11 cellular contexts compared by ENCODE assay signal in the genomic region with DNA sequence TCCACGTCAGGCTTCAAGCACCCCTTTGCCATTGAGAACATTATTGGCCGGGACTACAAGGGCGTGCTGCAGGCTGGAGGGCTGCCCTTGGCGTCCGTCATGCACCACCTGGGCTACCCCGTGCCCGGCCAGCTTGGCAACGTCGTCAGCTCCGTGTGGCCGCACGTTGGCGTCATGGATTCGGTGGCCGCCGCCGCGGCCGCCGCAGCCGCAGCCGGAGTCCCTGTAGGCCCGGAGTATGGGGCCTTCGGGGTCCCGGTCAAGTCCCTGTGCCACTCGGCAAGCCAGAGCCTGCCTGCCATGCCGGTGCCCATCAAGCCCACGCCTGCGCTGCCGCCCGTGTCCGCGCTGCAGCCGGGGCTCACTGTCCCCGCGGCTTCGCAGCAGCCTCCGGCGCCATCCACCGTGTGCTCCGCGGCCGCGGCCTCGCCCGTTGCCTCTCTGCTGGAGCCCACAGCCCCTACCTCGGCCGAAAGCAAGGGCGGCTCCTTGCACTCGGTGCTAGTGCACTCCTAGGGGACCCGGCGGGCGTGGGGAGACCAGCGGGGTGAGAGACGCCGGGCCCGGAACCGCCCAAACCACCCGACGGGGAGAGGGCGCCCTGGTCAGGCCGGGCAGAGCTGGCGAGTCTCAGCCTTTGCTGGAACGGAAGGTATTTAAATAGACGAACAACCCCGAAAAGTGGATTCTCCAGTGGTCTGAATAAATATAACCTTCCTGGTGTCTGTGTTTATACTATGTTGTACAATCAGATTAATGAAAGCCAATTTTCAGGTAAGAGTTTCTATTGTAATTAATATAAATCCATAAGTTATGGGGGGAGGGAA. TPM values are rescaled to one million over a fixed set of nuclear protein-coding genes. Genes with fewer than 3 reads are reported as not detected.
DNase-seq lines count a peak whose midpoint lies in the region; ATAC-seq and TF ChIP-seq lines count a peak whose summit lies in the region.
"Had no signal": no experiment of that assay in that cellular context is flagged by ENCODE, and none has a peak within 500 bp of the region (broad histone marks: within the 10 kb centered on the region; RNA-seq: fewer than 3 reads in every experiment).

No MANE protein-coding gene starts in this region.

- no peak overlapping the region for H2AFZ ChIP-seq in GM23248

- no peak for TF ChIP-seq CTCF in CD8-positive, alpha-beta T cell (IDR thresholded peaks at IDR 0.05)
- no peak for TF ChIP-seq CTCF in neural crest cell (conservative IDR thresholded peaks at IDR 0.05)

- CTCF ChIA-PET in CD8-positive, alpha-beta T cell (lab: Charles Lee): no interaction called here

- H3K4me2 ChIP-seq in GM23248 (ENCODE audit: unreplicated experiment): no peak overlapping the region

- no peaks in the 10 kb centered on the region for H3K36me3 ChIP-seq in CD8-positive, alpha-beta T cell (ENCODE audit: insufficient read depth, low read length)
- no peaks in the 10 kb centered on the region for H3K36me3 ChIP-seq in GM23248 (ENCODE audit: low read depth)

- no peak overlapping the region for H3K4me3 ChIP-seq in CD8-positive, alpha-beta T cell (ENCODE audit: low read depth, low read length)
- H3K4me3 ChIP-seq in GM23248: no peak overlapping the region

- no peaks in the 10 kb centered on the region for H3K9me3 Mint-ChIP-seq in CD8-positive, alpha-beta T cell
- H3K9me3 Mint-ChIP-seq in dendritic cell treated with granulocyte-macrophage colony-stimulating factor and Interleukin-4, amounts not matched to agents 40 ng/mL and 50 ng/mL, for 4 days: no peaks in the 10 kb centered on the region
- no peaks in the 10 kb centered on the region for H3K9me3 Mint-ChIP-seq in neural crest cell

- H3F3A ChIP-seq in GM23248 (ENCODE audit: insufficient read depth): no peaks in the 10 kb centered on the region

- H3K79me2 ChIP-seq in GM23248 (ENCODE audit: insufficient read depth): no peaks in the 10 kb centered on the region

- no peaks in the 10 kb centered on the region for H3K9me3 ChIP-seq in CD8-positive, alpha-beta T cell (ENCODE audit: low read length)
- no peaks in the 10 kb centered on the region for H3K9me3 ChIP-seq in GM23248 (ENCODE audit: low read depth)

- WGBS in GM23248 (ENCODE audit: low coverage in 1 of 2, low lambda C conversion rate in 2 of 2, missing lambda C conversion rate in 2 of 2), 2 experiments: 3 to 5% methylated on average over 56 to 64 of the region's 66 CpGs

- no peak overlapping the region for H3K27ac ChIP-seq in CD8-positive, alpha-beta T cell (ENCODE audit: low read depth, low read length)
- H3K27ac ChIP-seq in GM23248: no peak overlapping the region

- peaks cover 65% of the 10 kb centered on the region for H3K27me3 Mint-ChIP-seq in CD8-positive, alpha-beta T cell (ENCODE audit: low read depth)
- H3K27me3 Mint-ChIP-seq in dendritic cell treated with granulocyte-macrophage colony-stimulating factor and Interleukin-4, amounts not matched to agents 40 ng/mL and 50 ng/mL, for 4 days: peaks cover 96% of the 10 kb centered on the region
- peaks cover 100% of the 10 kb centered on the region for H3K27me3 Mint-ChIP-seq in neural crest cell (ENCODE audit: low read depth)

- peaks cover 14% of the 10 kb centered on the region for H3K27me3 ChIP-seq in CD8-positive, alpha-beta T cell (ENCODE audit: insufficient read depth, low read length)
- peaks cover 85% of the 10 kb centered on the region for H3K27me3 ChIP-seq in GM23248 (replicated peaks; ENCODE audit: insufficient read depth)

- H3K36me3 Mint-ChIP-seq in CD8-positive, alpha-beta T cell: no peaks in the 10 kb centered on the region
- no peaks in the 10 kb centered on the region for H3K36me3 Mint-ChIP-seq in dendritic cell treated with granulocyte-macrophage colony-stimulating factor and Interleukin-4, amounts not matched to agents 40 ng/mL and 50 ng/mL, for 4 days (ENCODE audit: low read depth)
- H3K36me3 Mint-ChIP-seq in neural crest cell (ENCODE audit: low read depth): no peaks in the 10 kb centered on the region

- POLR2A ChIA-PET in CD8-positive, alpha-beta T cell (lab: Charles Lee): no interaction called here

- H3K4me1 Mint-ChIP-seq in CD8-positive, alpha-beta T cell (ENCODE audit: low read depth): peaks cover 37% of the 10 kb centered on the region
- H3K4me1 Mint-ChIP-seq in dendritic cell treated with granulocyte-macrophage colony-stimulating factor and Interleukin-4, amounts not matched to agents 40 ng/mL and 50 ng/mL, for 4 days (ENCODE audit: low read depth): peaks cover 41% of the 10 kb centered on the region
- H3K4me1 Mint-ChIP-seq in neural crest cell: peaks cover 32% of the 10 kb centered on the region

- H3K9ac ChIP-seq in GM23248: no peak overlapping the region

- no peak overlapping the region for H3K27ac Mint-ChIP-seq in CD8-positive, alpha-beta T cell
- no peak overlapping the region for H3K27ac Mint-ChIP-seq in dendritic cell treated with granulocyte-macrophage colony-stimulating factor and Interleukin-4, amounts not matched to agents 40 ng/mL and 50 ng/mL, for 4 days
- H3K27ac Mint-ChIP-seq in neural crest cell (ENCODE audit: unreplicated experiment): no peak overlapping the region

- peak overlapping the region; percentile 35 for H3K4me3 Mint-ChIP-seq in CD8-positive, alpha-beta T cell
- H3K4me3 Mint-ChIP-seq in dendritic cell treated with granulocyte-macrophage colony-stimulating factor and Interleukin-4, amounts not matched to agents 40 ng/mL and 50 ng/mL, for 4 days: peak overlapping the region; percentile 54
- no peak overlapping the region for H3K4me3 Mint-ChIP-seq in neural crest cell

- H3K4me1 ChIP-seq in CD8-positive, alpha-beta T cell (ENCODE audit: insufficient read depth, low read length): peaks cover 8% of the 10 kb centered on the region
- no peaks in the 10 kb centered on the region for H3K4me1 ChIP-seq in GM23248 (ENCODE audit: insufficient read depth)

- in situ Hi-C loops in GM23248 (cut with MboI): no loop called here

- no peak for DNase-seq in CD8-positive, alpha-beta T cell
- DNase-seq in GM23248 (peak; percentile 18), neural crest cell (ENCODE audit: low read depth, low spot score) (peak; percentile 12), posterior cingulate gyrus (no peak), NCI-H2107 treated with DMSO at 0.1 percent for 48 hours (lab: John Stamatoyannopoulos, UW; ENCODE audit: unreplicated experiment) (no peak), NCI-H2029 treated with DMSO at 0.1 percent for 48 hours (lab: John Stamatoyannopoulos, UW) (no peak)
- DNase-seq: activated CD8-positive, alpha-beta memory T cell treated with anti-CD3 and anti-CD28 coated beads, Interleukin-2, amount 50 U/mL, for 4 hours; kidney glomerular epithelial cell; substantia nigra had no signal

- intact Hi-C loops in CD8-positive, alpha-beta T cell (cut with DNase I, micrococcal nuclease): no loop called here
- intact Hi-C loops in dendritic cell treated with granulocyte-macrophage colony-stimulating factor and Interleukin-4, amounts not matched to agents 40 ng/mL and 50 ng/mL, for 4 days (cut with micrococcal nuclease): no loop called here
- intact Hi-C loops in posterior cingulate gyrus (cut with DNase I): no loop called here

- no peaks in the 10 kb centered on the region for H4K20me1 ChIP-seq in GM23248 (ENCODE audit: insufficient read depth)

- no peak for ATAC-seq in CD8-positive, alpha-beta T cell
- no peak for ATAC-seq in HG03571 (IDR thresholded peaks at IDR 0.05; ENCODE audit: unreplicated experiment)

- no peaks in the 10 kb centered on the region for H3K9me2 ChIP-seq in GM23248 (ENCODE audit: insufficient read depth)

RNA-seq across cellular contexts. Expression of a gene that starts 1.2 kb away (rescaled TPM):
- total RNA-seq in CD8-positive, alpha-beta T cell: not detected
- total RNA-seq in GM23248 (2014; rRNA removed; shearing (Covaris generic)): not detected in 2 replicates
- not detected in 2 replicates for polyA plus RNA-seq in GM23248 (2016; fragmentation: Nextera tagmentation; extraction: Ambion mirVana)
- total RNA-seq in neural crest cell: not detected in 2 replicates

Comparison
In these comparisons a context has a peak if more than half of its experiments do, and no peak if none do; other contexts are left out.
1. DNase-seq: peak in GM23248 (single experiment) and neural crest cell (single experiment); none in CD8-positive, alpha-beta T cell (0 of 7), posterior cingulate gyrus (0 of 10), NCI-H2107 treated with DMSO at 0.1 percent for 48 hours (single experiment) and NCI-H2029 treated with DMSO at 0.1 percent for 48 hours (single experiment).